Comparison of ENCODE assay signal across 21 cellular contexts in the genomic region with DNA sequence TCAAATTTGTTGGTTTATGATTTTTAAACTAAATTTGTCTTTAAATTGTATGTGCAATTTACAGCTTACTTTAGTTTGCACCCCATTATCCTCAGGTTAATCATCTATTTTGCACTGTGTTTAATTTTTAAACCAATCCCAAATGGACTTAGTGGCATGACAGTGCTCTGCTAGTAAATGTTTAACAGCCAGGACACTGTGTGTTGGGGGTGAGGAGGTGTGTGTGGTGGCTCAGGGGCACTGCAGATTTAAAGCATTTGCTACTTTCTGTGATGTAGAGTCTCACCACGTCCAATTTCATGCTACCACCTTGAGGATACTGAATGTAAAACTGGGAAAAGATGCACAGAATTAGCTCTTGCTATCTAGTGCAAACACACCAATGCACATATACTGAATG.
DNase-seq lines count a peak whose midpoint lies in the region; ATAC-seq and TF ChIP-seq lines count a peak whose summit lies in the region.
"Had no signal": no experiment of that assay in that cellular context is flagged by ENCODE, and none has a peak within 500 bp of the region (broad histone marks: within the 10 kb centered on the region; RNA-seq: fewer than 3 reads in every experiment).

No MANE protein-coding gene starts in this region.

- ATAC-seq in SK-N-SH treated with all-trans-retinoic acid at 6 μM for 48 hours: no peak
- ATAC-seq: activated CD8-positive, alpha-beta T cell treated with anti-CD3 and anti-CD28 coated beads for 36 hours; activated naive CD4-positive, alpha-beta T cell treated with anti-CD3 and anti-CD28 coated beads, Interleukin-2, amount 50 U/mL, for 72 hours had no signal

- TF ChIP-seq RAD21 in liver (IDR thresholded peaks at IDR 0.05): peak; percentile 67 to 75

- no peak overlapping the region for H3K4me2 ChIP-seq in osteoblast (ENCODE audit: insufficient read depth, low read length)

- WGBS in liver: 18% methylated on average over 1 of the region's 1 CpG

- no peaks in the 10 kb centered on the region for H3K79me2 ChIP-seq in osteoblast (ENCODE audit: insufficient read depth, low read length)

- H3K4me3 ChIP-seq in liver (ENCODE audit: low read depth in 1 of 3, low read length in 3 of 3): peak overlapping the region in 1 of 3 donors; percentile 32
- H3K4me3 ChIP-seq in osteoblast (ENCODE audit: insufficient read depth, low read length): no peak overlapping the region
- H3K4me3 ChIP-seq in left ventricle myocardium inferior: no peak overlapping the region
- H3K4me3 ChIP-seq: breast epithelium, MG63, thoracic aorta had no signal

- TF ChIP-seq CTCF in liver (IDR thresholded peaks at IDR 0.05; ENCODE audit: low read depth, low read length, missing input control) (peak; percentile 33), osteoblast (IDR thresholded peaks at IDR 0.05; ENCODE audit: extremely low read depth, low read depth, low read length) (no peak), left ventricle myocardium inferior (IDR thresholded peaks at IDR 0.05; ENCODE audit: borderline replicate concordance) (no peak), GM10266 (IDR thresholded peaks at IDR 0.05; ENCODE audit: control insufficient read depth, insufficient read depth, low read depth, missing control alignments) (no peak)

- H3K9me3 ChIP-seq in liver (ENCODE audit: control insufficient read depth in 4 of 4, low read length in 3 of 4): no peaks in the 10 kb centered on the region
- no peaks in the 10 kb centered on the region for H3K9me3 ChIP-seq in osteoblast (ENCODE audit: low read depth, low read length)
- no peaks in the 10 kb centered on the region for H3K9me3 ChIP-seq in left ventricle myocardium inferior (replicated peaks)
- H3K9me3 ChIP-seq: breast epithelium, thoracic aorta had no signal

- DNase-seq in COLO668 (lab: John Stamatoyannopoulos, UW; ENCODE audit: unreplicated experiment) (peak; percentile 26), DMS53 treated with DMSO at 0.1 percent for 48 hours (lab: John Stamatoyannopoulos, UW; ENCODE audit: unreplicated experiment) (peak; percentile 89), SW480 (ENCODE audit: low spot score) (peak; percentile 53), osteoblast (ENCODE audit: insufficient read length, low spot score, missing footprints) (no peak), left ventricle myocardium inferior (no peak), GM10266 (ENCODE audit: extremely low spot score) (no peak)
- DNase-seq: activated CD4-positive, CD25-positive, alpha-beta regulatory T cell treated with anti-CD3 and anti-CD28 coated beads, Interleukin-2, amount 50 U/mL, for 72 hours; activated CD8-positive, alpha-beta T cell treated with anti-CD3 and anti-CD28 coated beads for 36 hours; C1 segment of cervical spinal cord; HFFc6; KBM-7; MG63; NCI-H146; NCI-H2171 treated with DMSO at 0.1 percent for 48 hours; NCI-H510A treated with DMSO at 0.1 percent for 48 hours; T-helper 2 cell had no signal

- intact Hi-C loops in left ventricle myocardium inferior (cut with micrococcal nuclease): no loop called here

- H3K27ac ChIP-seq in liver (ENCODE audit: low read depth in 1 of 2, low read length in 2 of 2) (no peak overlapping the region), osteoblast (ENCODE audit: low read depth, low read length) (no peak overlapping the region), left ventricle myocardium inferior (replicated peaks) (no peak overlapping the region)
- H3K27ac ChIP-seq: breast epithelium, thoracic aorta had no signal

- no peaks in the 10 kb centered on the region for H3K36me3 ChIP-seq in liver (ENCODE audit: control insufficient read depth in 4 of 4, insufficient read depth in 3 of 4, low read depth in 1 of 4, low read length in 3 of 4)
- no peaks in the 10 kb centered on the region for H3K36me3 ChIP-seq in osteoblast (ENCODE audit: insufficient read depth, low read length)
- H3K36me3 ChIP-seq in left ventricle myocardium inferior: no peaks in the 10 kb centered on the region
- H3K36me3 ChIP-seq: breast epithelium, MG63, thoracic aorta had no signal

- H3K9ac ChIP-seq in liver (ENCODE audit: low read depth in 1 of 2, low read length in 2 of 2): no peak overlapping the region

- H4K20me1 ChIP-seq in osteoblast (ENCODE audit: insufficient read depth, low read length): no peaks in the 10 kb centered on the region

- H3K27me3 ChIP-seq in liver (ENCODE audit: control insufficient read depth in 4 of 4, insufficient read depth in 4 of 4, low read length in 3 of 4) (no peaks in the 10 kb centered on the region), osteoblast (ENCODE audit: insufficient read depth, low read length) (no peaks in the 10 kb centered on the region), left ventricle myocardium inferior (ENCODE audit: low read depth) (no peaks in the 10 kb centered on the region)
- H3K27me3 ChIP-seq: breast epithelium, MG63 had no signal

- H3K4me1 ChIP-seq in liver (ENCODE audit: control insufficient read depth in 4 of 4, insufficient read depth in 4 of 4, low read length in 3 of 4): peaks cover 0 to 11% (median 7%) of the 10 kb centered on the region in 4 donors
- no peaks in the 10 kb centered on the region for H3K4me1 ChIP-seq in osteoblast (ENCODE audit: insufficient read depth, low read length)
- no peaks in the 10 kb centered on the region for H3K4me1 ChIP-seq in left ventricle myocardium inferior
- H3K4me1 ChIP-seq: breast epithelium had no signal

- no peak overlapping the region for H2AFZ ChIP-seq in osteoblast (ENCODE audit: low read length)

TF ChIP-seq in liver, 16 proteins besides CTCF, POLR2A, EP300 and RAD21 (continues in another document):
- TF ChIP-seq SP1 (IDR thresholded peaks at IDR 0.05) (peak; percentile 60), GABPA (IDR thresholded peaks at IDR 0.05 in 1 of 2, conservative IDR thresholded peaks at IDR 0.05 in 1 of 2) (no peak), RXRA (IDR thresholded peaks at IDR 0.05) (peak; percentile 40 to 49), HNF4G (IDR thresholded peaks at IDR 0.05) (no peak), YY1 (IDR thresholded peaks at IDR 0.05) (peak; percentile 62), JUND (IDR thresholded peaks at IDR 0.05) (peak in 1 of 2 donors; percentile 10), HNF4A (conservative IDR thresholded peaks at IDR 0.05) (peak; percentile 59 to 60), TAF1 (conservative IDR thresholded peaks at IDR 0.05) (no peak), FOXA1 (IDR thresholded peaks at IDR 0.05) (no peak), NR2F2 (IDR thresholded peaks at IDR 0.05) (no peak)
- TF ChIP-seq, protein P1, sequence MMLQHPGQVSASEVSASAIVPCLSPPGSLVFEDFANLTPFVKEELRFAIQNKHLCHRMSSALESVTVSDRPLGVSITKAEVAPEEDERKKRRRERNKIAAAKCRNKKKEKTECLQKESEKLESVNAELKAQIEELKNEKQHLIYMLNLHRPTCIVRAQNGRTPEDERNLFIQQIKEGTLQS (IDR thresholded peaks at IDR 0.05): no peak

TF ChIP-seq in SK-N-SH treated with all-trans-retinoic acid at 6 μM for 48 hours, 23 proteins besides CTCF, POLR2A, EP300 and RAD21:
- TF ChIP-seq BACH2 (CRISPR knock-in tag; IDR thresholded peaks at IDR 0.05; ENCODE audit: borderline replicate concordance): no peak
- TF ChIP-seq PATZ1 (CRISPR knock-in tag; IDR thresholded peaks at IDR 0.05; ENCODE audit: borderline replicate concordance): no peak
- no peak for TF ChIP-seq TOX (CRISPR knock-in tag; IDR thresholded peaks at IDR 0.05; ENCODE audit: borderline replicate concordance)
- TF ChIP-seq ZNF70 (CRISPR knock-in tag; IDR thresholded peaks at IDR 0.05): no peak
- no peak for TF ChIP-seq CREB5 (CRISPR knock-in tag; IDR thresholded peaks at IDR 0.05; ENCODE audit: low read depth)
- TF ChIP-seq SNAI2 (CRISPR knock-in tag; IDR thresholded peaks at IDR 0.05): no peak
- no peak for TF ChIP-seq ESRRG (CRISPR knock-in tag; IDR thresholded peaks at IDR 0.05)
- TF ChIP-seq ISL1 (CRISPR knock-in tag; IDR thresholded peaks at IDR 0.05): no peak
TF ChIP-seq in SK-N-SH treated with all-trans-retinoic acid at 6 μM for 48 hours: peak in this region for 0.

Comparison
In these comparisons a context has a peak if more than half of its experiments do, and no peak if none do; other contexts are left out.
1. DNase-seq: peak in COLO668 (single experiment), DMS53 treated with DMSO at 0.1 percent for 48 hours (single experiment) and SW480 (single experiment); none in osteoblast (single experiment), left ventricle myocardium inferior (single experiment) and GM10266 (single experiment).